1 cellular context compared by ENCODE assay signal in genomic region chr22:37739000-37739399, GRCh38.
TF ChIP-seq lines count a peak whose summit lies in the region.

No MANE protein-coding gene starts in this region.

TF ChIP-seq in HepG2, 621 proteins besides CTCF, POLR2A, EP300 and RAD21 (continued from another document):
- TF ChIP-seq USF2 (IDR thresholded peaks at IDR 0.05; ENCODE audit: low read depth, low read length) (no peak), USF2 (CRISPR knock-in tag; IDR thresholded peaks at IDR 0.05; ENCODE audit: borderline replicate concordance) (0 out of 2 replicates have a peak, but pooled peaks have one; percentile 10), NONO (IDR thresholded peaks at IDR 0.05) (no peak), NONO (CRISPR knock-in tag; conservative IDR thresholded peaks at IDR 0.05) (0 out of 2 replicates have a peak, but pooled peaks have one; percentile 20), ZFP36 (IDR thresholded peaks at IDR 0.05; ENCODE audit: borderline replicate concordance, low read depth, low read length, partially characterized antibody) (no peak), TRIM22 (IDR thresholded peaks at IDR 0.05) (no peak), ZNF687 (CRISPR knock-in tag; IDR thresholded peaks at IDR 0.05) (peak; percentile 43; the same call in 1 of the 2 replicates), SRY (CRISPR knock-in tag; IDR thresholded peaks at IDR 0.05) (no peak), PAF1 (CRISPR knock-in tag; IDR thresholded peaks at IDR 0.05) (no peak)
